In the genomic region with DNA sequence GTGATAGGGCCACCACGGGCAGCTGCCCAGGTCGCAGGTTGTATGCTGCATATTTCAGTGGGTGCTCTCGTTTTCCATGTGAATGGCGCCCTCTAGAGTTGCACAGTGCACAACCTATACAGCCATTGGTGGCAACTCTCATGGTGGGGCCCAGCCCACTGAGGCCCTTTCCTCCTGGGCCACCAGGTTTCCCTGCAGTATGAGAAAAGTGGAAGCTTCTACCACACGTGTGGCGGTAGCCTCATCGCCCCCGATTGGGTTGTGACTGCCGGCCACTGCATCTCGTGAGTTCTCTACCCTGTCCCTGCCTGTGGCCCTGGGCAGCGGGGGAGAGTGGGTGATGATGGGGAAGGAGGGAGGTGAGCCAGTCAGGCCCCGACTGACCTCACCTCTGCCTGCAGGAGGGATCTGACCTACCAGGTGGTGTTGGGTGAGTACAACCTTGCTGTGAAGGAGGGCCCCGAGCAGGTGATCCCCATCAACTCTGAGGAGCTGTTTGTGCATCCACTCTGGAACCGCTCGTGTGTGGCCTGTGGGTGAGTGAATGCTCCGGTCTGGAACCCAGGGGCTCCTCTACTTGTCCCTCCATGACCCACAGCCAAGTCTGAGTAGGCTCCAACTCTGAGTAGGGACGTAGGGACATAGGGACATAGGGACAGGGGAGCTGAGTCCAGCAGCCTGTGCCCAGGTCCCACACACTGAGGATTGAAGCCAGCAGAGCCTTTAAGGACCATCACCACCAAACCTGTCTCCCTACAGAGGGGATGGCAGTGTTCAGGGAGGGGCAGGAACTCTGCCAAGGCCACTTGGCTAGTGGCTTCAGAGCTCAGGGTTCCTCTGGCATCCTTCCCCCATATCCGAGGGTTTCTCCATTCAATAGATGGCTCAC, we compare ENCODE assay signal across 9 cellular contexts. TPM values are rescaled to one million over a fixed set of nuclear protein-coding genes. Genes with fewer than 3 reads are reported as not detected.
A peak's percentile ranks its signal among the peaks of the same experiment; 100 is the strongest.
DNase-seq lines count a peak whose midpoint lies in the region; ATAC-seq, FAIRE-seq and TF ChIP-seq lines count a peak whose summit lies in the region.
"Not testable (repeated sequence)": the region's sequence is repeated elsewhere in the genome, so short reads cannot be mapped to it uniquely, and the experiment has no call there.
"Had no signal": no experiment of that assay in that cellular context is flagged by ENCODE, and none has a peak within 500 bp of the region (broad histone marks: within the 10 kb centered on the region; RNA-seq: fewer than 3 reads in every experiment).

No MANE protein-coding gene starts in this region.

- H3K36me3 Mint-ChIP-seq in endothelial cell (ENCODE audit: low read depth, unreplicated experiment), result not testable (repeated sequence)

- not testable (repeated sequence) for H3K4me1 Mint-ChIP-seq in endothelial cell (ENCODE audit: unreplicated experiment)

- not testable (repeated sequence) for TF ChIP-seq POLR2A in A549 (IDR thresholded peaks at IDR 0.05; ENCODE audit: low read length)

- H3K9me3 ChIP-seq in A549; SJCRH30 (replicated peaks); kidney (ENCODE audit: control insufficient read depth in 1 of 2, low read length in 2 of 2); psoas muscle: not testable (repeated sequence)

- H3K27me3 ChIP-seq in SJCRH30; psoas muscle (ENCODE audit: insufficient read depth in 3 of 3, low read length in 2 of 3): not testable (repeated sequence)

- H3K9me3 Mint-ChIP-seq in endothelial cell (ENCODE audit: unreplicated experiment), result not testable (repeated sequence)

- not testable (repeated sequence) for H3K27ac Mint-ChIP-seq in endothelial cell (ENCODE audit: unreplicated experiment)

- H3K4me3 Mint-ChIP-seq in endothelial cell (ENCODE audit: unreplicated experiment), result not testable (repeated sequence)

- WGBS in A549 (ENCODE audit: missing lambda C conversion rate), result 67% methylated on average over 15 of the region's 18 CpGs
- WGBS in psoas muscle, 3 donors, result 67% methylated on average over 18 of the region's 18 CpGs

- not testable (repeated sequence) for H3K9ac ChIP-seq in kidney (ENCODE audit: low read length in 2 of 2)

- CTCF ChIA-PET in A549 (lab: Yijun Ruan, JAX), result not testable (repeated sequence)

- POLR2A ChIA-PET in A549 (lab: Yijun Ruan, JAX), result not testable (repeated sequence)

- TF ChIP-seq CTCF in A549 (IDR thresholded peaks at IDR 0.05) (peak; percentile 31; the same call in 1 of the 3 replicates), GM10266 (IDR thresholded peaks at IDR 0.05; ENCODE audit: control insufficient read depth, insufficient read depth, low read depth, missing control alignments) (peak; percentile 19), psoas muscle (IDR thresholded peaks at IDR 0.05) (peak; percentile 25)
- not testable (repeated sequence) for TF ChIP-seq CTCF in endothelial cell (IDR thresholded peaks at IDR 0.05; ENCODE audit: unreplicated experiment); kidney (IDR thresholded peaks at IDR 0.05; ENCODE audit: borderline replicate concordance, extremely low read depth, insufficient read depth)

- H3K4me3 ChIP-seq in A549; SJCRH30; kidney (ENCODE audit: low read length in 2 of 2); psoas muscle: not testable (repeated sequence)

- DNase-seq in A549 (ENCODE audit: low read depth in 1 of 2, low spot score in 1 of 2) (peak in 1 of 2 experiments; percentile 35), NAMALWA (ENCODE audit: low spot score) (peak; percentile 52), SJCRH30 (peak; percentile 77 to 84), endothelial cell (ENCODE audit: low spot score) (peak; percentile 81), kidney (peak; percentile 58)
- DNase-seq in GM10266 (ENCODE audit: extremely low spot score); psoas muscle: not testable (repeated sequence)
- peak; percentile 19 for DNase-seq in activated naive CD4-positive, alpha-beta T cell treated with Interleukin-2 at 50 U/mL for 16 hours

- not testable (repeated sequence) for TF ChIP-seq EP300 in A549 (IDR thresholded peaks at IDR 0.05)

- not testable (repeated sequence) for H3K4me1 ChIP-seq in A549; SJCRH30; kidney (ENCODE audit: control insufficient read depth in 1 of 2, insufficient read depth in 1 of 2, low read depth in 1 of 2, low read length in 2 of 2); psoas muscle

- not testable (repeated sequence) for H3K36me3 ChIP-seq in SJCRH30; kidney (ENCODE audit: control insufficient read depth in 1 of 2, insufficient read depth in 2 of 2, low read length in 2 of 2); psoas muscle (ENCODE audit: insufficient read depth in 1 of 2, low read depth in 1 of 2)

- peak; percentile 34 to 48 for TF ChIP-seq RAD21 in A549 (conservative IDR thresholded peaks at IDR 0.05 in 1 of 2, IDR thresholded peaks at IDR 0.05 in 1 of 2)

- not testable (repeated sequence) for H3K27ac ChIP-seq in A549; SJCRH30; kidney (ENCODE audit: low read depth in 2 of 2, low read length in 2 of 2); psoas muscle

- intact Hi-C loops in kidney (cut with DNase I); psoas muscle (cut with DNase I): not testable (repeated sequence)

- H3K4me2 ChIP-seq in A549, result not testable (repeated sequence)

- H3K27me3 Mint-ChIP-seq in endothelial cell (ENCODE audit: unreplicated experiment), result not testable (repeated sequence)

- FAIRE-seq in A549 (lab: Jason Lieb, UNC); kidney (lab: Jason Lieb, UNC): not testable (repeated sequence)

- ATAC-seq in A549 (peak; percentile 87 to 96), psoas muscle (peak; percentile 74 to 86 (median 80))

RNA-seq across cellular contexts. Expression of gene CELA3A, which starts 4.0 kb away (rescaled TPM):
- polyA plus RNA-seq in A549 (2011; rRNA removed), result not detected in 2 replicates
- polyA plus RNA-seq in A549 (2012; cell fraction: cytosol; rRNA removed), result 0.04 TPM in 1 of 2 replicates, not detected in the other
- not detected in 2 replicates for polyA plus RNA-seq in A549 (2012; cell fraction: nucleus; rRNA removed)
- polyA plus RNA-seq in A549 (2017; fragmentation: RNase III; extraction: RNeasy Plus Mini Kit Qiagen cat#74134 plus additional on column Dnase treatment), result not detected in 3 replicates
- not detected in 2 replicates for polyA minus RNA-seq in A549 (2011; rRNA and poly(A)+ RNA removed)
- total RNA-seq in SJCRH30 (2014; rRNA removed; shearing (Covaris generic)), result 0.32 TPM in 1 of 2 replicates, not detected in the other
- not detected for total RNA-seq in endothelial cell (ENCODE audit: unreplicated experiment)
- not detected for total RNA-seq in kidney
- not detected for polyA plus RNA-seq in kidney (ENCODE audit: insufficient read depth, low read depth, low replicate concordance)
- total RNA-seq in psoas muscle, result 1 to 10 TPM in 1 of 4 donors, under 1 TPM in 1, not detected in 2; 0.65 to 4.0 TPM
- polyA plus RNA-seq in psoas muscle, result 1 to 10 TPM in 1 of 3 donors, under 1 TPM in 1, not detected in 1; 0.62 to 2.2 TPM
- total RNA-seq: A172 had no signal

RNA-seq across cellular contexts. Expression of gene CELA3B, which starts 28.7 kb away (rescaled TPM):
- polyA plus RNA-seq in A549 (2011; rRNA removed) (not detected in 2 replicates), A549 (2017; fragmentation: RNase III; extraction: RNeasy Plus Mini Kit Qiagen cat#74134 plus additional on column Dnase treatment) (not detected in 3 replicates), kidney (ENCODE audit: insufficient read depth, low read depth, low replicate concordance) (not detected), psoas muscle (under 1 TPM; 0.09 to 0.64 (median 0.24) TPM)
- not detected in 2 replicates for polyA plus RNA-seq in A549 (2012; cell fraction: cytosol; rRNA removed)
- not detected in 2 replicates for polyA plus RNA-seq in A549 (2012; cell fraction: nucleus; rRNA removed)
- polyA minus RNA-seq in A549 (2011; rRNA and poly(A)+ RNA removed), result not detected in 2 replicates
- total RNA-seq in SJCRH30 (2014; rRNA removed; shearing (Covaris generic)), result not detected in 2 replicates
- total RNA-seq in endothelial cell (ENCODE audit: unreplicated experiment) (not detected), kidney (not detected), psoas muscle (1 to 10 TPM in 1 of 4 donors, under 1 TPM in 1, not detected in 2; 0.42 to 1.7 TPM)
- total RNA-seq: A172 had no signal

RNA-seq across cellular contexts. Expression of gene CDC42, which starts 47.0 kb away (rescaled TPM):
- polyA plus RNA-seq in A549 (2011; rRNA removed), result 212 and 251 TPM in 2 replicates
- polyA plus RNA-seq in A549 (2012; cell fraction: cytosol; rRNA removed), result 56.2 and 64.9 TPM in 2 replicates
- 19.1 and 31.5 TPM in 2 replicates for polyA plus RNA-seq in A549 (2012; cell fraction: nucleus; rRNA removed)
- 151 to 159 TPM (median 155 TPM) in 3 replicates for polyA plus RNA-seq in A549 (2017; fragmentation: RNase III; extraction: RNeasy Plus Mini Kit Qiagen cat#74134 plus additional on column Dnase treatment)
- polyA minus RNA-seq in A549 (2011; rRNA and poly(A)+ RNA removed), result 104 and 107 TPM in 2 replicates
- 335 and 336 TPM in 2 replicates for total RNA-seq in SJCRH30 (2014; rRNA removed; shearing (Covaris generic))
- total RNA-seq in endothelial cell (ENCODE audit: unreplicated experiment), result 370 TPM
- 248 TPM for total RNA-seq in kidney
- polyA plus RNA-seq in kidney (ENCODE audit: insufficient read depth, low read depth, low replicate concordance), result 207 TPM
- 100 to 1,000 TPM in 3 of 4 donors, 10 to 100 TPM in 1; 98.7 to 135 (median 122) TPM for total RNA-seq in psoas muscle
- polyA plus RNA-seq in psoas muscle, result 100 to 1,000 TPM in 2 of 3 donors, 10 to 100 TPM in 1; 71.6 to 126 (median 115) TPM
